1 cellular context compared by ENCODE assay signal in the genomic region with DNA sequence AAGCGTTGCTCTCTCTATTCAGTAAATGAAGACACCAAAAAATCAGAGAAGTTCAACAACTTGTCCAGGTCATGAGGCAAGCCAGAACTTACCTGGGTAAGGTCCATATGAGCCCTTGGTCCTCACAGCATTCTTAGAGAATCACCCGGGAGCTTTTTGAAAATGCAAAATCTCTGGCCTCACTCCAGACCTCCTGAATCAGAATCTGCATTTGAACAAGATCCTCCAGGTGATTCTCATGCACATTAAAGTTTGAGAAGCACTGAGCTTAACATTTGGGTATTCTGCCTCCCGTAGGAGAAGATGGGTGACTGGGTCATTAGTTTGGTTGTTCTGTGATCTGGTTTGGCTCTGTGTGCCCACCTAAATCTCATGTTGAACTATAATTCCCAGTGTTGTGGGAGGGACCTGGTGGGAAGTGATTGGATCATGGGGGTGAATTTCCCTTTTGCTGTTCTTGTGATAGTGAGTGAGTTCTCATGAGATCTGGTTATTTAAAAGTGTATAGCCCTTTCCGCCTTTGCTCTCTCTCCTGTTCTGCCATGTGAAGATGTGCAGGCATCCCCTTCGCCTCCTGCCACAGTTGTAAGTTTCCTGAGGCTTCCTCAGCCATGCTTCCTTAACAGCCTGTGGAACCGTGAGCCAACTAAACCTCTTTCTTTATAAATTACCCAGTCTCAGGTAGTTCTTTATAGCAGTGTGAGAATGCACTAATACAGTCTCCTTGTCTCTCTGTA.
A peak's percentile ranks its signal among the peaks of the same experiment; 100 is the strongest.
TF ChIP-seq lines count a peak whose summit lies in the region.

No MANE protein-coding gene starts in this region.

TF ChIP-seq in WTC11, 78 proteins besides CTCF, POLR2A, EP300 and RAD21 (continued from another document):
- TF ChIP-seq, protein P1, sequence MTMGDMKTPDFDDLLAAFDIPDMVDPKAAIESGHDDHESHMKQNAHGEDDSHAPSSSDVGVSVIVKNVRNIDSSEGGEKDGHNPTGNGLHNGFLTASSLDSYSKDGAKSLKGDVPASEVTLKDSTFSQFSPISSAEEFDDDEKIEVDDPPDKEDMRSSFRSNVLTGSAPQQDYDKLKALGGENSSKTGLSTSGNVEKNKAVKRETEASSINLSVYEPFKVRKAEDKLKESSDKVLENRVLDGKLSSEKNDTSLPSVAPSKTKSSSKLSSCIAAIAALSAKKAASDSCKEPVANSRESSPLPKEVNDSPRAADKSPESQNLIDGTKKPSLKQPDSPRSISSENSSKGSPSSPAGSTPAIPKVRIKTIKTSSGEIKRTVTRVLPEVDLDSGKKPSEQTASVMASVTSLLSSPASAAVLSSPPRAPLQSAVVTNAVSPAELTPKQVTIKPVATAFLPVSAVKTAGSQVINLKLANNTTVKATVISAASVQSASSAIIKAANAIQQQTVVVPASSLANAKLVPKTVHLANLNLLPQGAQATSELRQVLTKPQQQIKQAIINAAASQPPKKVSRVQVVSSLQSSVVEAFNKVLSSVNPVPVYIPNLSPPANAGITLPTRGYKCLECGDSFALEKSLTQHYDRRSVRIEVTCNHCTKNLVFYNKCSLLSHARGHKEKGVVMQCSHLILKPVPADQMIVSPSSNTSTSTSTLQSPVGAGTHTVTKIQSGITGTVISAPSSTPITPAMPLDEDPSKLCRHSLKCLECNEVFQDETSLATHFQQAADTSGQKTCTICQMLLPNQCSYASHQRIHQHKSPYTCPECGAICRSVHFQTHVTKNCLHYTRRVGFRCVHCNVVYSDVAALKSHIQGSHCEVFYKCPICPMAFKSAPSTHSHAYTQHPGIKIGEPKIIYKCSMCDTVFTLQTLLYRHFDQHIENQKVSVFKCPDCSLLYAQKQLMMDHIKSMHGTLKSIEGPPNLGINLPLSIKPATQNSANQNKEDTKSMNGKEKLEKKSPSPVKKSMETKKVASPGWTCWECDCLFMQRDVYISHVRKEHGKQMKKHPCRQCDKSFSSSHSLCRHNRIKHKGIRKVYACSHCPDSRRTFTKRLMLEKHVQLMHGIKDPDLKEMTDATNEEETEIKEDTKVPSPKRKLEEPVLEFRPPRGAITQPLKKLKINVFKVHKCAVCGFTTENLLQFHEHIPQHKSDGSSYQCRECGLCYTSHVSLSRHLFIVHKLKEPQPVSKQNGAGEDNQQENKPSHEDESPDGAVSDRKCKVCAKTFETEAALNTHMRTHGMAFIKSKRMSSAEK (CRISPR knock-in tag; IDR thresholded peaks at IDR 0.05; ENCODE audit: borderline replicate concordance), result no peak
- peak; percentile 56; the same call in 1 of the 2 replicates for TF ChIP-seq TEAD1 (CRISPR knock-in tag; IDR thresholded peaks at IDR 0.05)
- TF ChIP-seq, protein P2, sequence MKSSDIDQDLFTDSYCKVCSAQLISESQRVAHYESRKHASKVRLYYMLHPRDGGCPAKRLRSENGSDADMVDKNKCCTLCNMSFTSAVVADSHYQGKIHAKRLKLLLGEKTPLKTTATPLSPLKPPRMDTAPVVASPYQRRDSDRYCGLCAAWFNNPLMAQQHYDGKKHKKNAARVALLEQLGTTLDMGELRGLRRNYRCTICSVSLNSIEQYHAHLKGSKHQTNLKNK (CRISPR knock-in tag; IDR thresholded peaks at IDR 0.05), result no peak
- TF ChIP-seq ETV6 (CRISPR knock-in tag; IDR thresholded peaks at IDR 0.05), result peak; percentile 64; the same call in 1 of the 2 replicates
- TF ChIP-seq ZNF232 (CRISPR knock-in tag; IDR thresholded peaks at IDR 0.05), result 0 out of 2 replicates have a peak, but pooled peaks have one; percentile 43
TF ChIP-seq in WTC11: peak in this region for 6.
